ENCODE assay signal across 2 cellular contexts in the genomic region with DNA sequence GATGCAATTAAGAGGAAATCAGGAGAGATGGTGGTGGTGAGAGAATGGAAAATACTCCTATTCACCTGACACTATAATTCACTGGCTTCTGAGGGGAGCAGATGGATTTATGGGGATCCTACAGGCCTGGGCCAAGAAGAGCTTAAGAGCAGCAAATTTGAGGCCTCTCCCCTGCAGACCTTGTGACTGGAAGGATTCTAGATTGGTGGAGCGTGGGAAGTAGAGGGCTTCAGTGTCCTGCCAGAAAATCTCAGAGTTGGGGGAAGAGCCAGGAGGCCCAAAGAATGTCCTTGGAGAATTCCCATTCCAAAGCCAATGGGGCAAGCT.
TF ChIP-seq lines count a peak whose summit lies in the region.

No MANE protein-coding gene starts in this region.

TF ChIP-seq in IMR-90, 13 proteins besides CTCF, POLR2A, EP300 and RAD21:
- TF ChIP-seq RFX5 (IDR thresholded peaks at IDR 0.05; ENCODE audit: low read depth, low read length), result no peak
- no peak for TF ChIP-seq CHD1 (IDR thresholded peaks at IDR 0.05; ENCODE audit: low read depth, low read length)
- TF ChIP-seq MXI1 (IDR thresholded peaks at IDR 0.05; ENCODE audit: borderline replicate concordance, low read depth, low read length), result no peak
- no peak for TF ChIP-seq MAZ (IDR thresholded peaks at IDR 0.05; ENCODE audit: borderline replicate concordance, low read depth, low read length)
- TF ChIP-seq BHLHE40 (IDR thresholded peaks at IDR 0.05; ENCODE audit: low read depth, low read length), result no peak
- no peak for TF ChIP-seq MAFK (IDR thresholded peaks at IDR 0.05; ENCODE audit: low read depth, low read length)
- no peak for TF ChIP-seq CEBPB (IDR thresholded peaks at IDR 0.05; ENCODE audit: low read depth, low read length)
- no peak for TF ChIP-seq SMC3 (IDR thresholded peaks at IDR 0.05; ENCODE audit: low read depth, low read length)

TF ChIP-seq in H1, 55 proteins besides CTCF, POLR2A, EP300 and RAD21:
- TF ChIP-seq RXRA (IDR thresholded peaks at IDR 0.05; ENCODE audit: insufficient read depth, low read depth, low read length) (no peak), EGR1 (IDR thresholded peaks at IDR 0.05; ENCODE audit: borderline replicate concordance, low read depth, low read length) (no peak), PHF8 (conservative IDR thresholded peaks at IDR 0.05; ENCODE audit: low read depth, low read length) (no peak), TEAD4 (IDR thresholded peaks at IDR 0.05; ENCODE audit: low read depth, low read length) (no peak)
